In genomic region chr12:4011597-4011996, GRCh38 we compare ENCODE assay signal across 17 cellular contexts.
DNase-seq lines count a peak whose midpoint lies in the region; ATAC-seq and TF ChIP-seq lines count a peak whose summit lies in the region.
"Had no signal": no experiment of that assay in that cellular context is flagged by ENCODE, and none has a peak within 500 bp of the region (broad histone marks: within the 10 kb centered on the region; RNA-seq: fewer than 3 reads in every experiment).

No MANE protein-coding gene starts in this region.

- no peak for TF ChIP-seq POLR2A in uterus (IDR thresholded peaks at IDR 0.05)
- no peak for TF ChIP-seq POLR2A in esophagus muscularis mucosa (IDR thresholded peaks at IDR 0.05; ENCODE audit: low read depth)

- H3K4me2 ChIP-seq in hepatocyte: no peak overlapping the region

- intact Hi-C loops in uterus (cut with DNase I; ENCODE audit: low total_unique reads): no loop called here
- intact Hi-C loops in esophagus muscularis mucosa (cut with DNase I): no loop called here

- no peaks in the 10 kb centered on the region for H3K79me2 ChIP-seq in hepatocyte

- H3K27me3 ChIP-seq in hepatocyte: no peaks in the 10 kb centered on the region
- no peaks in the 10 kb centered on the region for H3K27me3 ChIP-seq in uterus
- no peaks in the 10 kb centered on the region for H3K27me3 ChIP-seq in esophagus muscularis mucosa
- H3K27me3 ChIP-seq: tibial nerve had no signal

- H3K9me3 ChIP-seq in hepatocyte (ENCODE audit: low read depth) (no peaks in the 10 kb centered on the region), uterus (no peaks in the 10 kb centered on the region), esophagus muscularis mucosa (no peaks in the 10 kb centered on the region)
- H3K9me3 ChIP-seq: tibial nerve had no signal

- DNase-seq in ELR (ENCODE audit: low read depth) (peak; percentile 36), SK-MEL-5 (ENCODE audit: low read depth, low spot score) (peak; percentile 7), hepatocyte (ENCODE audit: low spot score) (peak; percentile 55), omental fat pad (ENCODE audit: low spot score) (no peak), uterus (no peak), esophagus muscularis mucosa (ENCODE audit: extremely low spot score) (no peak), SK-N-DZ (ENCODE audit: low spot score) (no peak), inferior parietal cortex (ENCODE audit: extremely low spot score) (no peak)
- DNase-seq: activated CD4-positive, alpha-beta T cell treated with anti-CD3 and anti-CD28 coated beads for 36 hours; activated CD8-positive, alpha-beta memory T cell treated with anti-CD3 and anti-CD28 coated beads, Interleukin-2, amount 50 U/mL, for 4 hours; CD8-positive, alpha-beta memory T cell; NCI-H2171 treated with DMSO at 0.1 percent for 48 hours; SHP77 treated with DMSO at 0.1 percent for 48 hours; T-helper 9 cell had no signal

- peak overlapping the region; percentile 81 for H3K27ac ChIP-seq in hepatocyte
- H3K27ac ChIP-seq in uterus: no peak overlapping the region
- no peak overlapping the region for H3K27ac ChIP-seq in esophagus muscularis mucosa (replicated peaks in 1 of 4)
- H3K27ac ChIP-seq: skin epidermis, tibial nerve had no signal

- H3K36me3 ChIP-seq in hepatocyte (replicated peaks; ENCODE audit: insufficient read depth, low read depth) (no peaks in the 10 kb centered on the region), uterus (no peaks in the 10 kb centered on the region), esophagus muscularis mucosa (no peaks in the 10 kb centered on the region)
- H3K36me3 ChIP-seq: tibial nerve had no signal

- no peaks in the 10 kb centered on the region for H4K20me1 ChIP-seq in hepatocyte (ENCODE audit: insufficient read depth, poor library complexity, severe bottlenecking)

- no peaks in the 10 kb centered on the region for H3K9me2 ChIP-seq in hepatocyte (replicated peaks; ENCODE audit: insufficient read depth)

- peak; percentile 56 for ATAC-seq in omental fat pad (ENCODE audit: low FRiP score)
- ATAC-seq: activated CD4-positive, alpha-beta T cell treated with anti-CD3 and anti-CD28 coated beads for 36 hours; GM12878 had no signal

- H3K4me3 ChIP-seq in hepatocyte (no peak overlapping the region), uterus (no peak overlapping the region), esophagus muscularis mucosa (no peak overlapping the region)
- H3K4me3 ChIP-seq: GM12878, skin epidermis, tibial nerve had no signal

- H2AFZ ChIP-seq in hepatocyte: no peak overlapping the region

- peaks cover 50% of the 10 kb centered on the region for H3K4me1 ChIP-seq in hepatocyte (ENCODE audit: insufficient read depth)
- H3K4me1 ChIP-seq in uterus: no peaks in the 10 kb centered on the region
- H3K4me1 ChIP-seq in esophagus muscularis mucosa: no peaks in the 10 kb centered on the region
- H3K4me1 ChIP-seq: tibial nerve had no signal

- in situ Hi-C loops in SK-MEL-5 (cut with HindIII; ENCODE audit: low pct_unique_long_range_greater_than_20kb, low sequenced_read_pairs): no loop called here

- no peak for TF ChIP-seq EP300 in esophagus muscularis mucosa (IDR thresholded peaks at IDR 0.05)

- TF ChIP-seq CTCF in hepatocyte (IDR thresholded peaks at IDR 0.05; ENCODE audit: poor library complexity) (no peak), omental fat pad (IDR thresholded peaks at IDR 0.05) (no peak), uterus (IDR thresholded peaks at IDR 0.05) (no peak), esophagus muscularis mucosa (IDR thresholded peaks at IDR 0.05) (no peak)

- WGBS in hepatocyte (ENCODE audit: low lambda C conversion rate, missing lambda C conversion rate): 40% methylated on average over 5 of the region's 5 CpGs
- 80% methylated on average over 5 of the region's 5 CpGs for WGBS in esophagus muscularis mucosa

Comparison
In these comparisons a context has a peak if more than half of its experiments do, and no peak if none do; other contexts are left out.
1. DNase-seq: peak in ELR (single experiment), SK-MEL-5 (single experiment) and hepatocyte (single experiment); none in omental fat pad (single experiment), uterus (0 of 2), esophagus muscularis mucosa (single experiment), SK-N-DZ (single experiment) and inferior parietal cortex (single experiment).